In genomic region chr2:114550895-114551793, GRCh38 we compare ENCODE assay signal across 8 cellular contexts.
A peak's percentile ranks its signal among the peaks of the same experiment; 100 is the strongest.
DNase-seq lines count a peak whose midpoint lies in the region; ATAC-seq, FAIRE-seq and TF ChIP-seq lines count a peak whose summit lies in the region.

No MANE protein-coding gene starts in this region.

- H3K4me1 Mint-ChIP-seq in activated CD8-positive, alpha-beta T cell treated with anti-CD3 and anti-CD28 coated beads, Interleukin-2, amount 10 ng/mL, durations not matched to agents 7 days and 5 days (ENCODE audit: low read depth) = no peaks in the 10 kb centered on the region

- no peak overlapping the region for H3K4me3 Mint-ChIP-seq in activated CD8-positive, alpha-beta T cell treated with anti-CD3 and anti-CD28 coated beads, Interleukin-2, amount 10 ng/mL, durations not matched to agents 7 days and 5 days

- no peak overlapping the region for H3K4me2 ChIP-seq in GM23248 (ENCODE audit: unreplicated experiment)

- H3K36me3 Mint-ChIP-seq in activated CD8-positive, alpha-beta T cell treated with anti-CD3 and anti-CD28 coated beads, Interleukin-2, amount 10 ng/mL, durations not matched to agents 7 days and 5 days (ENCODE audit: low read depth) = no peaks in the 10 kb centered on the region

- FAIRE-seq in D721Med (lab: Jason Lieb, UNC) = no peak
- no peak for FAIRE-seq in small intestine (lab: Jason Lieb, UNC)

- H3K79me2 ChIP-seq in GM23248 (ENCODE audit: insufficient read depth) = no peaks in the 10 kb centered on the region

- TF ChIP-seq CTCF in D721Med (IDR thresholded peaks at IDR 0.05; ENCODE audit: insufficient read depth, missing control alignments) = peak; percentile 67

- no peak overlapping the region for H3K9ac ChIP-seq in GM23248

- no peaks in the 10 kb centered on the region for H3K9me3 Mint-ChIP-seq in activated CD8-positive, alpha-beta T cell treated with anti-CD3 and anti-CD28 coated beads, Interleukin-2, amount 10 ng/mL, durations not matched to agents 7 days and 5 days (ENCODE audit: insufficient read depth)

- no peaks in the 10 kb centered on the region for H3K36me3 ChIP-seq in GM23248 (ENCODE audit: low read depth)
- no peaks in the 10 kb centered on the region for H3K36me3 ChIP-seq in small intestine (ENCODE audit: control insufficient read depth in 2 of 2, insufficient read depth in 2 of 2, low read length in 2 of 2)

- no peak overlapping the region for H3K27ac Mint-ChIP-seq in activated CD8-positive, alpha-beta T cell treated with anti-CD3 and anti-CD28 coated beads, Interleukin-2, amount 10 ng/mL, durations not matched to agents 7 days and 5 days

- no peak for DNase-seq in D721Med (ENCODE audit: insufficient read length, low spot score)
- DNase-seq in GM23248 = peak; percentile 72
- peak; percentile 2 for DNase-seq in NCI-H2107 (lab: John Stamatoyannopoulos, UW)
- DNase-seq in activated CD8-positive, alpha-beta T cell treated with anti-CD3 and anti-CD28 coated beads, Interleukin-2, amount 10 ng/mL, durations not matched to agents 7 days and 5 days = peak; percentile 27
- peak; percentile 34 to 63 (median 54) for DNase-seq in right cardiac atrium
- DNase-seq in small intestine = peak; percentile 84

- H3K4me1 ChIP-seq in GM23248 (ENCODE audit: insufficient read depth) (no peaks in the 10 kb centered on the region), right cardiac atrium (ENCODE audit: control insufficient read depth, insufficient read depth, low read length) (no peaks in the 10 kb centered on the region), small intestine (ENCODE audit: control insufficient read depth in 2 of 2, insufficient read depth in 1 of 2, low read depth in 1 of 2, low read length in 1 of 2) (peaks cover 0 to 8% of the 10 kb centered on the region in 2 donors)

- H3F3A ChIP-seq in GM23248 (ENCODE audit: insufficient read depth) = no peaks in the 10 kb centered on the region

- H3K4me3 ChIP-seq in GM23248 (no peak overlapping the region), right cardiac atrium (ENCODE audit: low read length) (no peak overlapping the region), small intestine (ENCODE audit: low read depth in 1 of 2, low read length in 2 of 2) (no peak overlapping the region)

- H3K9me2 ChIP-seq in GM23248 (ENCODE audit: insufficient read depth) = no peaks in the 10 kb centered on the region

- H3K9me3 ChIP-seq in GM23248 (ENCODE audit: low read depth) (no peaks in the 10 kb centered on the region), right cardiac atrium (ENCODE audit: control insufficient read depth, low read length) (no peaks in the 10 kb centered on the region), small intestine (ENCODE audit: control insufficient read depth, low read depth) (no peaks in the 10 kb centered on the region)

- no peaks in the 10 kb centered on the region for H3K27me3 Mint-ChIP-seq in activated CD8-positive, alpha-beta T cell treated with anti-CD3 and anti-CD28 coated beads, Interleukin-2, amount 10 ng/mL, durations not matched to agents 7 days and 5 days (ENCODE audit: low read depth)

- in situ Hi-C loops in GM23248 (cut with MboI) = loop anchor here (10.0 kb wide), 1 partner anchor 576 kb away; no protein-coding TSS in a partner anchor

- H3K27me3 ChIP-seq in GM23248 (replicated peaks; ENCODE audit: insufficient read depth) (no peaks in the 10 kb centered on the region; the same call in 1 of the 2 replicates), right cardiac atrium (ENCODE audit: control insufficient read depth, insufficient read depth) (no peaks in the 10 kb centered on the region), small intestine (ENCODE audit: control insufficient read depth in 2 of 2, insufficient read depth in 2 of 2, low read length in 2 of 2) (no peaks in the 10 kb centered on the region)

- no peaks in the 10 kb centered on the region for H4K20me1 ChIP-seq in GM23248 (ENCODE audit: insufficient read depth)

- 1 to 5% methylated on average over 5 of the region's 5 CpGs for WGBS in GM23248 (ENCODE audit: low coverage in 1 of 2, low lambda C conversion rate in 2 of 2, missing lambda C conversion rate in 2 of 2), 2 experiments
- 48% methylated on average over 5 of the region's 5 CpGs for WGBS in right cardiac atrium
- 12 to 38% (median 24%) methylated on average over 5 of the region's 5 CpGs for WGBS in small intestine, 3 donors

- POLR2A ChIA-PET in activated CD8-positive, alpha-beta T cell treated with anti-CD3 and anti-CD28 coated beads, Interleukin-2, amount 10 ng/mL, durations not matched to agents 7 days and 5 days (lab: Charles Lee) = no interaction called here

- CTCF ChIA-PET in activated CD8-positive, alpha-beta T cell treated with anti-CD3 and anti-CD28 coated beads, Interleukin-2, amount 10 ng/mL, durations not matched to agents 7 days and 5 days (lab: Charles Lee) = interaction anchor here (0.9 to 1.3 kb wide), 3 partner anchors 9 to 851 kb away, joined by 3 to 5 read pairs (median 3); no protein-coding TSS in a partner anchor

- H3K27ac ChIP-seq in GM23248 (no peak overlapping the region), right cardiac atrium (ENCODE audit: low read length) (no peak overlapping the region), small intestine (ENCODE audit: low read depth in 1 of 2, low read length in 1 of 2) (no peak overlapping the region)

- no peak overlapping the region for H2AFZ ChIP-seq in GM23248

- ATAC-seq in activated CD8-positive, alpha-beta T cell treated with anti-CD3 and anti-CD28 coated beads, Interleukin-2, amount 10 ng/mL, durations not matched to agents 7 days and 5 days = no peak
- ATAC-seq in right cardiac atrium (peak; percentile 70 to 72), GM18517 (IDR thresholded peaks at IDR 0.05; ENCODE audit: unreplicated experiment) (no peak), HG03521 (IDR thresholded peaks at IDR 0.05; ENCODE audit: unreplicated experiment) (no peak)

- intact Hi-C loops in right cardiac atrium (cut with DNase I) = loop anchor here in 3 of 4 donors (5.0 to 10.0 kb wide), 2 partner anchors 574 to 576 kb away; no protein-coding TSS in a partner anchor

Comparison
In these comparisons a context has a peak if more than half of its experiments do, and no peak if none do; other contexts are left out.
1. ATAC-seq: peak in right cardiac atrium (2 of 2); none in activated CD8-positive, alpha-beta T cell treated with anti-CD3 and anti-CD28 coated beads, Interleukin-2, amount 10 ng/mL, durations not matched to agents 7 days and 5 days (single experiment), GM18517 (single experiment) and HG03521 (single experiment).